ENCODE assay signal across 21 cellular contexts in the genomic region with DNA sequence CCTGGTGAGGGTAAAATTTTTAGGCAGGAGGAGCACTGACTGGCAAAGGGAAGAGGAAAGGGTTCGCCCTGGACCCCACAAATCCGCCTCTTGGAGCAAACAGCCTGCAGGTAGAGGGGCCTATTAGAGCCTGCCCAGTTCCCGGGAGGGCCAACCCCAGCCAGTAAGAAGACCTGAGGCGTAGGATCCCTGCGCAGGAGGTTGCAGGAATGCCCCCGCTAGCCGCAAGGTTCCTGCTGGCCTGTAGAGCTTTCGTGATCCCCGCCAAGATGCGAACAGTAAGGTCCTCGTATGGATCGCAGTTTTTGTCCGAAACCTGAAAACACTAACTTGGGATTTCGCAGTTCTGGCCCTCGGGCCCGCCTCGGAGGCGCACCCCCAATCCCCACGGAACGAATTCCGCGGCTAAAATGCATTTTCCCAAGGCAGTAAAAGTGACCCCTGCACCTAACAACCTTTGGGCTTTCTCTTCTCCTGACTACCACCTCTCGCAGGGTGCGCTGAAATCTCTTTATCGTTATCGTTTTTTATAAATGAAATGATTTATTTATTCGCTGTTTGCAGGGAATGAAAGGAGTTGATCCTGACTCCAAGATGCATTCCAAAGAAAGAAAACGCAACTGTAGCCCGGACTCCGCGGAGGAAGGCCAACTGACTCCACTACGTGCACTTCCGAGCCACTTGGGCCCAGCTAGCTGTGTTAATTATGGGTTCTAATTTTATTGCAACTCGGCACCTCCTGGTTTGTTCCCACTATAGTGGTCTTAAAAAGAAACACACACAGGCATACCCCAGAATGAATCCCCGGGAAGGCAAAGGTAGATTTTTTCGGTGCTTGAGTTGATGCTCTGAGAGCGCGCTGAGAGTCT. TPM values are rescaled to one million over a fixed set of nuclear protein-coding genes. Genes with fewer than 3 reads are reported as not detected.
"Had no signal": no experiment of that assay in that cellular context is flagged by ENCODE, and none has a peak within 500 bp of the region (broad histone marks: within the 10 kb centered on the region; RNA-seq: fewer than 3 reads in every experiment).

No MANE protein-coding gene starts in this region.

- H3K27ac ChIP-seq: body of pancreas, coronary artery, right atrium auricular region, testis had no signal

- H3K4me3 ChIP-seq: body of pancreas, coronary artery, right atrium auricular region, smooth muscle cell, testis had no signal

- H3K9me3 Mint-ChIP-seq: activated T-cell treated with anti-CD3 and anti-CD28 coated beads, Interleukin-2, amount 50 U/mL, for 72 hours; stimulated activated naive CD8-positive, alpha-beta T cell treated with anti-CD3 and anti-CD28 coated beads, Interleukin-15, amount 100 ng/mL, for 72 hours had no signal

- ATAC-seq: activated naive CD4-positive, alpha-beta T cell treated with anti-CD3 and anti-CD28 coated beads, Interleukin-2, amount 50 U/mL, for 72 hours; activated T-cell treated with anti-CD3 and anti-CD28 coated beads, Interleukin-2, amount 50 U/mL, for 72 hours; body of pancreas; left colon; stimulated activated naive CD8-positive, alpha-beta T cell treated with anti-CD3 and anti-CD28 coated beads, Interleukin-15, amount 100 ng/mL, for 72 hours had no signal

- H3K4me2 ChIP-seq: smooth muscle cell had no signal

- H3K9me3 ChIP-seq: body of pancreas, esophagus squamous epithelium, right atrium auricular region, testis had no signal

- DNase-seq: activated CD4-positive, alpha-beta T cell treated with anti-CD3 and anti-CD28 coated beads, Interleukin-2, amount 10 ng/mL, durations not matched to agents 24 days and 14 days; activated CD8-positive, alpha-beta memory T cell treated with anti-CD3 and anti-CD28 coated beads, Interleukin-2, amount 50 U/mL, for 48 hours; activated gamma-delta T cell; activated T-cell treated with anti-CD3 and anti-CD28 coated beads, Interleukin-2, amount 50 U/mL, for 72 hours; amygdala; body of pancreas; effector CD4-positive, alpha-beta T cell; esophagus squamous epithelium; foreskin fibroblast; left colon; naive B cell; stimulated activated naive CD8-positive, alpha-beta T cell treated with anti-CD3 and anti-CD28 coated beads, Interleukin-15, amount 100 ng/mL, for 72 hours; testis had no signal

- H3K4me3 Mint-ChIP-seq: activated CD4-positive, alpha-beta T cell treated with anti-CD3 and anti-CD28 coated beads, Interleukin-2, amount 10 ng/mL, durations not matched to agents 24 days and 14 days; central memory CD8-positive, alpha-beta T cell; stimulated activated naive CD8-positive, alpha-beta T cell treated with anti-CD3 and anti-CD28 coated beads, Interleukin-15, amount 100 ng/mL, for 72 hours; T-helper 1 cell treated with Interleukin-12 subunit alpha and Interleukin-12 subunit beta and Interleukin-4 antibody, amounts not matched to agents 30 μg/mL and 1 μg/mL, for 36 hours had no signal

- H3K36me3 ChIP-seq: right atrium auricular region had no signal

- H3K27ac Mint-ChIP-seq: activated CD4-positive, alpha-beta T cell treated with anti-CD3 and anti-CD28 coated beads, Interleukin-2, amount 10 ng/mL, durations not matched to agents 24 days and 14 days; activated naive CD4-positive, alpha-beta T cell treated with anti-CD3 and anti-CD28 coated beads, Interleukin-2, amount 50 U/mL, for 72 hours; activated T-cell treated with anti-CD3 and anti-CD28 coated beads, Interleukin-2, amount 50 U/mL, for 72 hours; naive B cell; stimulated activated naive CD8-positive, alpha-beta T cell treated with anti-CD3 and anti-CD28 coated beads, Interleukin-15, amount 100 ng/mL, for 72 hours had no signal

RNA-seq across cellular contexts. Expression of a gene that starts 7.2 kb away (rescaled TPM):
- total RNA-seq: activated CD4-positive, alpha-beta T cell treated with anti-CD3 and anti-CD28 coated beads, Interleukin-2, amount 10 ng/mL, durations not matched to agents 24 days and 14 days; activated naive CD4-positive, alpha-beta T cell treated with anti-CD3 and anti-CD28 coated beads, Interleukin-2, amount 50 U/mL, for 72 hours; body of pancreas; lung microvascular endothelial cell; mononuclear cell; right atrium auricular region; smooth muscle cell had no signal
- polyA plus RNA-seq: smooth muscle cell had no signal
